1 cellular context compared by ENCODE assay signal in the genomic region with DNA sequence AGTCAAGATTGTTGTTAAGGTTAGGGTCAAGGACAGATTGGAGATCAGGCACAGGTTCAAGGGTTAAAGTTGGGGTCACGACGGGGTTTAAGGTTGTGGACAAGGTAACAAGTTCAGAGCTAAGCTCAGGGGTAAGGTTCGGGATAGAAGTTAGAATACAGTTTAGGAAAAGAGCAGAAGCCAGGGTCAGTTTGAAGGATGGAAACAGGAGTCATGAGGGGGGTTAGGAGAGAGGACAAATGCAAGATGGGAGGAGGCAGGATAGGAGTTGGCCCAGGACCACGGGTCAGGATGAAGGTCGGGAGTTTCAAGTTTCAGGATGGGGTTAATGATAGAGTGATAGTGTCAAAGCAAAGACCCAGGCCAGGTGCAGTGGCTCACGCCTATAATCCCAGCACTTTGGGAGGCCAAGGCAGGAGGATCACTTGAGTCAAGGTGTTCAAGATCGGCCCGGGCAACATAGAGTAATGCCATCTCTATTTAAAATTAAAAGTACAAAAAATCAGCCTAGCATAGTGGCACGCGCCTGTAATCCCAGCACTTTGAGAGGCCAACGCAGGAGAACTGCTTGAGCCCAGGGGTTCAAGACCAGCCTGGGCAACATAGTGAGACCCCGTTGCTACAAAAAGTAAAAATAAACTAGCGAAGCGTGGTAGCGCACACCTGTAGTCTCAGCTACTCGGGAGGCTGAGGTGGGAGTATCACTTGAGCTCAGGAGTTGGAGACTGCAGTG.
TF ChIP-seq lines count a peak whose summit lies in the region.

No MANE protein-coding gene starts in this region.

TF ChIP-seq in K562, 482 proteins besides CTCF, POLR2A, EP300 and RAD21:
- TF ChIP-seq NR2C1 (IDR thresholded peaks at IDR 0.05) (peak; percentile 84), NR2C1 (tag; IDR thresholded peaks at IDR 0.05) (peak; percentile 75), MTF1 (CRISPR knock-in tag; IDR thresholded peaks at IDR 0.05; ENCODE audit: borderline replicate concordance) (0 out of 2 replicates have a peak, but pooled peaks have one; percentile 52), YY1 (IDR thresholded peaks at IDR 0.05; ENCODE audit: borderline replicate concordance in 1 of 3, control insufficient read depth in 1 of 3, extremely low read depth in 1 of 3, insufficient read depth in 3 of 3, insufficient read length in 1 of 3, insufficient replicate concordance in 2 of 3, low read depth in 1 of 3, low read length in 2 of 3) (no peak), RAD51 (IDR thresholded peaks at IDR 0.05; ENCODE audit: borderline replicate concordance, low read depth) (no peak), MAFG (tag; conservative IDR thresholded peaks at IDR 0.05) (no peak), ZBTB40 (IDR thresholded peaks at IDR 0.05) (0 out of 2 replicates have a peak, but pooled peaks have one; percentile 9), ZBTB40 (CRISPR knock-in tag; IDR thresholded peaks at IDR 0.05) (no peak), ZNF121 (CRISPR knock-in tag; conservative IDR thresholded peaks at IDR 0.05) (peak; percentile 90), KLF10 (CRISPR knock-in tag; IDR thresholded peaks at IDR 0.05) (no peak), ZNF778 (CRISPR knock-in tag; IDR thresholded peaks at IDR 0.05) (no peak), KLF6 (CRISPR knock-in tag; IDR thresholded peaks at IDR 0.05; ENCODE audit: borderline replicate concordance) (no peak), SOX6 (IDR thresholded peaks at IDR 0.05) (no peak), ETS1 (conservative IDR thresholded peaks at IDR 0.05; ENCODE audit: control insufficient read depth, low read depth, low read length) (no peak), NR2C2 (CRISPR knock-in tag; IDR thresholded peaks at IDR 0.05) (no peak), NR2C2 (tag; IDR thresholded peaks at IDR 0.05) (peak; percentile 30; the same call in 1 of the 2 replicates), FOXP1 (CRISPR knock-in tag; IDR thresholded peaks at IDR 0.05) (no peak), GABPB2 (CRISPR knock-in tag; conservative IDR thresholded peaks at IDR 0.05) (no peak), ZNF76 (CRISPR knock-in tag; IDR thresholded peaks at IDR 0.05; ENCODE audit: borderline replicate concordance) (no peak), ZNF75A (CRISPR knock-in tag; IDR thresholded peaks at IDR 0.05) (no peak), ZNF512 (tag; IDR thresholded peaks at IDR 0.05) (0 out of 2 replicates have a peak, but pooled peaks have one; percentile 24), CTBP1 (IDR thresholded peaks at IDR 0.05; ENCODE audit: borderline replicate concordance) (no peak), THRAP3 (IDR thresholded peaks at IDR 0.05; ENCODE audit: borderline replicate concordance) (no peak), NR3C1 (CRISPR knock-in tag; IDR thresholded peaks at IDR 0.05) (no peak), ESRRA (IDR thresholded peaks at IDR 0.05; ENCODE audit: borderline replicate concordance, low read depth) (peak; percentile 47), ZNF146 (CRISPR knock-in tag; IDR thresholded peaks at IDR 0.05; ENCODE audit: unreplicated experiment) (no peak), ELF2 (CRISPR knock-in tag; IDR thresholded peaks at IDR 0.05) (no peak), HNRNPUL1 (IDR thresholded peaks at IDR 0.05; ENCODE audit: low read length) (no peak)
- TF ChIP-seq, protein P1, sequence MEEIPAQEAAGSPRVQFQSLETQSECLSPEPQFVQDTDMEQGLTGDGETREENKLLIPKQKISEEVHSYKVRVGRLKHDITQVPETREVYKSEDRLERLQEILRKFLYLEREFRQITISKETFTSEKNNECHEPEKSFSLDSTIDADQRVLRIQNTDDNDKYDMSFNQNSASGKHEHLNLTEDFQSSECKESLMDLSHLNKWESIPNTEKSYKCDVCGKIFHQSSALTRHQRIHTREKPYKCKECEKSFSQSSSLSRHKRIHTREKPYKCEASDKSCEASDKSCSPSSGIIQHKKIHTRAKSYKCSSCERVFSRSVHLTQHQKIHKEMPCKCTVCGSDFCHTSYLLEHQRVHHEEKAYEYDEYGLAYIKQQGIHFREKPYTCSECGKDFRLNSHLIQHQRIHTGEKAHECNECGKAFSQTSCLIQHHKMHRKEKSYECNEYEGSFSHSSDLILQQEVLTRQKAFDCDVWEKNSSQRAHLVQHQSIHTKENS (CRISPR knock-in tag; IDR thresholded peaks at IDR 0.05) = no peak
- TF ChIP-seq, protein P2, sequence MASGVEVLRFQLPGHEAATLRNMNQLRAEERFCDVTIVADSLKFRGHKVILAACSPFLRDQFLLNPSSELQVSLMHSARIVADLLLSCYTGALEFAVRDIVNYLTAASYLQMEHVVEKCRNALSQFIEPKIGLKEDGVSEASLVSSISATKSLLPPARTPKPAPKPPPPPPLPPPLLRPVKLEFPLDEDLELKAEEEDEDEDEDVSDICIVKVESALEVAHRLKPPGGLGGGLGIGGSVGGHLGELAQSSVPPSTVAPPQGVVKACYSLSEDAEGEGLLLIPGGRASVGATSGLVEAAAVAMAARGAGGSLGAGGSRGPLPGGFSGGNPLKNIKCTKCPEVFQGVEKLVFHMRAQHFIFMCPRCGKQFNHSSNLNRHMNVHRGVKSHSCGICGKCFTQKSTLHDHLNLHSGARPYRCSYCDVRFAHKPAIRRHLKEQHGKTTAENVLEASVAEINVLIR (CRISPR knock-in tag; IDR thresholded peaks at IDR 0.05) = no peak
